Comparison of ENCODE assay signal across 8 cellular contexts in the genomic region with DNA sequence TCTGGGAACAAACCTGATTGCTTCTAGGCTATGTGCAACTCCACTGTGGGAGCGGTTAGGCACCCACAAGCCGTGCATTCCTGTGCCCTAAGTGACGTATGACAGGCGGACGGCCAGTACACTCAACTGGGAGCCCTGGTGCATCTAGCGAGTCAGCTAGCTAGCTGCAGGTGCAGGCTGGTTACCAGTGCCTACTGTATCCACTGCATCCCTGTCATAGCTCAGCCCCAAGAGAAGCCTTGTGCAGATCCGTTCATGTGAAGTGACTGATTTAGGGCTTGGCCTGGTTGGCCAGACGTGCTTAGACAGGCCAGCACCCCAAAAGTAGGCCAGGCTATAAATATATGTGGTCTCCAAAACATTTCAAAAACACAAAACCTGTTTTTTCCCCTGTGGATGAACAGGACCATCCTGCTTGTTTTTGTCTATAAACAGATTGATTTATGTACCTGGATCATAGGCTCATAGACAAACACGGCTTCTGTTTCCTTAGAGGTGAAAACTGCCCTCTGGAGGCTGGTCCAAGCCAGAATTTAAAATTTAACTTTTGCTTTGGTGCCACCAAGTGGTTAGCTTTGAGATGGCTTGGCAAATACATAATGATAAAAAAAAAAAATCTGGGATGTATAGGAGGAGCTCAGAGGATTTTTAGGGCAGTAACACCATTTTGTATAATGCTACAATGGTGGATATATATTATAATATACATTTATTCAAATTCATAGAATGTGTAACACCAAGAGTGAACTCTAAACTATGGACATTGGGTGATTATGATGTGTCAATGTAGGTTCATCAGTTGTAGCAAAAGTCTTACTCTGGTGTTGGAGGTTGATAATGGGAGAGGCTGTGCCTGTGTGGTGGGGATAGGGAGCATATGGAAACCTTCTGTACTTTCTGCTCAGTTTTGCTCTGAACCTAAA.
DNase-seq lines count a peak whose midpoint lies in the region; ATAC-seq and TF ChIP-seq lines count a peak whose summit lies in the region.

No MANE protein-coding gene starts in this region.

- H3K27me3 Mint-ChIP-seq in glutamatergic neuron (ENCODE audit: unreplicated experiment): no peaks in the 10 kb centered on the region

- no peaks in the 10 kb centered on the region for H3F3A ChIP-seq in Loucy (ENCODE audit: low read depth)

- no peak overlapping the region for H3K9ac ChIP-seq in Loucy (ENCODE audit: low read depth, low read length, poor library complexity, severe bottlenecking)

- no peaks in the 10 kb centered on the region for H3K4me1 Mint-ChIP-seq in glutamatergic neuron (ENCODE audit: low read depth, unreplicated experiment)

- no peaks in the 10 kb centered on the region for H3K27me3 ChIP-seq in Loucy (ENCODE audit: insufficient read depth, low read length, poor library complexity, severe bottlenecking)

- no peaks in the 10 kb centered on the region for H3K9me3 Mint-ChIP-seq in activated naive CD4-positive, alpha-beta T cell treated with anti-CD3 and anti-CD28 coated beads, Interleukin-2, amount 50 U/mL, for 72 hours
- H3K9me3 Mint-ChIP-seq in glutamatergic neuron (ENCODE audit: unreplicated experiment): peaks cover 2% of the 10 kb centered on the region

- peak overlapping the region; percentile 64 for H3K27ac ChIP-seq in RWPE1

- no peaks in the 10 kb centered on the region for H3K36me3 ChIP-seq in Loucy (ENCODE audit: insufficient read depth, low read length)

- peak; percentile 78 for DNase-seq in HCEC 1CT
- peak; percentile 77 for DNase-seq in RWPE1 (ENCODE audit: low spot score)
- DNase-seq in activated naive CD4-positive, alpha-beta T cell treated with anti-CD3 and anti-CD28 coated beads, Interleukin-2, amount 50 U/mL, for 72 hours (ENCODE audit: low spot score in 2 of 2): peak in 1 of 2 donors; percentile 56
- DNase-seq in glutamatergic neuron: peak; percentile 39
- peak; percentile 71 for DNase-seq in renal cortical epithelial cell (ENCODE audit: low read depth)
- no peak for DNase-seq in cortex of kidney (lab: John Stamatoyannopoulos, UW)

- peak; percentile 90 to 92 for ATAC-seq in activated naive CD4-positive, alpha-beta T cell treated with anti-CD3 and anti-CD28 coated beads, Interleukin-2, amount 50 U/mL, for 72 hours

- no peak overlapping the region for H3K4me2 ChIP-seq in Loucy (ENCODE audit: low read depth, low read length, poor library complexity, severe bottlenecking)

- H3K4me1 ChIP-seq in Loucy (ENCODE audit: insufficient read depth, low read length, poor library complexity, severe bottlenecking): no peaks in the 10 kb centered on the region

- CTCF ChIA-PET in RWPE1 (lab: Yijun Ruan, JAX): interaction anchor here (0.6 to 1.2 kb wide), 35 partner anchors 9 to 1030 kb away, joined by 3 to 13 read pairs (median 3); no protein-coding TSS in a partner anchor

- H3K9me3 ChIP-seq in Loucy (ENCODE audit: insufficient read depth, low read depth, low read length): no peaks in the 10 kb centered on the region

- no peaks in the 10 kb centered on the region for H3K79me2 ChIP-seq in Loucy (ENCODE audit: insufficient read depth, low read length)

- H3K9me2 ChIP-seq in Loucy (replicated peaks; ENCODE audit: low read depth, low read length): no peaks in the 10 kb centered on the region

- no peaks in the 10 kb centered on the region for H4K20me1 ChIP-seq in Loucy (ENCODE audit: insufficient read depth, low read length, poor library complexity, severe bottlenecking)

- H3K4me3 ChIP-seq in Loucy (ENCODE audit: low read length, poor library complexity, severe bottlenecking): no peak overlapping the region

- H3K36me3 Mint-ChIP-seq in activated naive CD4-positive, alpha-beta T cell treated with anti-CD3 and anti-CD28 coated beads, Interleukin-2, amount 50 U/mL, for 72 hours: no peaks in the 10 kb centered on the region
- H3K36me3 Mint-ChIP-seq in glutamatergic neuron (ENCODE audit: unreplicated experiment): no peaks in the 10 kb centered on the region

- TF ChIP-seq CTCF in GM12872 (IDR thresholded peaks at IDR 0.05; ENCODE audit: insufficient read depth, low read depth, low read length): peak; percentile 61
- TF ChIP-seq CTCF in Loucy (conservative IDR thresholded peaks at IDR 0.05; ENCODE audit: low read length): peak; percentile 98
- peak; percentile 85 for TF ChIP-seq CTCF in RWPE1 (conservative IDR thresholded peaks at IDR 0.05; ENCODE audit: low read depth)
- TF ChIP-seq CTCF in glutamatergic neuron (IDR thresholded peaks at IDR 0.05; ENCODE audit: partially characterized antibody, unreplicated experiment): peak; percentile 80

- H3K27ac Mint-ChIP-seq in activated naive CD4-positive, alpha-beta T cell treated with anti-CD3 and anti-CD28 coated beads, Interleukin-2, amount 50 U/mL, for 72 hours: peak overlapping the region in 1 of 2 donors; percentile 20
- H3K27ac Mint-ChIP-seq in glutamatergic neuron (ENCODE audit: unreplicated experiment): no peak overlapping the region

- no peak overlapping the region for H3K4me3 Mint-ChIP-seq in glutamatergic neuron (ENCODE audit: unreplicated experiment)

- H2AFZ ChIP-seq in Loucy (ENCODE audit: low read length): peak overlapping the region; percentile 58; the same call in 1 of the 2 replicates

- POLR2A ChIA-PET in RWPE1 (lab: Yijun Ruan, JAX; ENCODE audit: low non-redundant PET): interaction anchor here (1.4 kb wide), 1 partner anchor 110 kb away, joined by 19 read pairs; a partner anchor contains a TSS
